8 cellular contexts compared by ENCODE assay signal in the genomic region with DNA sequence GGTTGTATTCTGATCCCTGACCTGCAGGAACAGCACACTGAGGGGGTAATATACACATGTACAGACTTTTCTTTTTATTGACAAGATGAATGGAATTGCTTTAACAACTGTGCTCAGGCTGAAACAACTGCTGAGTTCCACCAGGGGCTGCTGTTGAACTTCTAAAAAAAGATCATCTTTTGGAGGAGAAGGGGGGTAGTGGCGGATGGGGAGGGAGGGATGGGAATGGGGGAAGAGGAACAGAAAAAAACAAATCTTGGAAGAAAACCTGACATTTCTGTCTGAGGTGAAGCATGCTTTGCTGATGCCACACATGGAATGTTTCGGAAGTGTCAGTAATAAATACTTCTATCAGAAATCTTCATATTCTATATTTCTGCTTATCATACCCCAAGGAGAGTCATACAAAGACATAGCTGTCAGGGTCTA.
DNase-seq lines count a peak whose midpoint lies in the region; ATAC-seq and TF ChIP-seq lines count a peak whose summit lies in the region.

No MANE protein-coding gene starts in this region.

- H3K27me3 ChIP-seq in HCT116 (ENCODE audit: insufficient read depth, low read length) (no peaks in the 10 kb centered on the region), spleen (replicated peaks in 1 of 7) (peaks cover 0 to 28% (median 3%) of the 10 kb centered on the region in 7 donors)

- WGBS in spleen, 5 donors = 49 to 59% (median 57%) methylated on average over 2 of the region's 2 CpGs

- H2AFZ ChIP-seq in HCT116 (ENCODE audit: low read depth, low read length, poor library complexity, severe bottlenecking) (no peak overlapping the region), OCI-LY7 (ENCODE audit: low read length) (no peak overlapping the region)

- intact Hi-C loops in HCT116 (cut with micrococcal nuclease) (loop anchor here (1.0 to 10.0 kb wide), 2 partner anchors 158 to 1536 kb away; no protein-coding TSS in a partner anchor), OCI-LY7 (cut with micrococcal nuclease; ENCODE audit: unreplicated experiment) (no loop called here), spleen (cut with DNase I; ENCODE audit: low total_unique reads) (no loop called here)

- POLR2A ChIA-PET in AG04449 (lab: Yijun Ruan, JAX) (no interaction called here), HCT116 (lab: Charles Lee) (no interaction called here), OCI-LY7 (lab: Charles Lee) (no interaction called here)

- TF ChIP-seq POLR2A in HCT116 (IDR thresholded peaks at IDR 0.05; ENCODE audit: borderline replicate concordance, extremely low read depth, insufficient read depth, insufficient read length) (no peak), spleen (IDR thresholded peaks at IDR 0.05) (no peak)

- H3K79me2 ChIP-seq in HCT116 (ENCODE audit: insufficient read depth, low read length) = no peaks in the 10 kb centered on the region
- no peaks in the 10 kb centered on the region for H3K79me2 ChIP-seq in OCI-LY7 (ENCODE audit: insufficient read depth, low read depth, low read length)

- TF ChIP-seq RAD21 in HCT116 (IDR thresholded peaks at IDR 0.05; ENCODE audit: low read depth) = peak; percentile 76

- TF ChIP-seq CTCF in AG04449 (IDR thresholded peaks at IDR 0.05; ENCODE audit: insufficient read depth, low read length, missing control alignments) (peak; percentile 31), HCT116 (IDR thresholded peaks at IDR 0.05 in 2 of 3, conservative IDR thresholded peaks at IDR 0.05 in 1 of 3; ENCODE audit: borderline replicate concordance in 1 of 3, insufficient read depth in 1 of 3, low read depth in 2 of 3, low read length in 2 of 3) (peak; percentile 47 to 79 (median 69); a peak in 5 of 6 replicates), OCI-LY7 (conservative IDR thresholded peaks at IDR 0.05; ENCODE audit: low read length) (peak; percentile 31), spleen (IDR thresholded peaks at IDR 0.05 in 8 of 11, conservative IDR thresholded peaks at IDR 0.05 in 3 of 11) (no peak)

- H3K27ac ChIP-seq in HCT116 (ENCODE audit: low read depth, low read length) = no peak overlapping the region
- no peak overlapping the region for H3K27ac ChIP-seq in OCI-LY7 (ENCODE audit: low read depth, low read length, poor library complexity, severe bottlenecking)
- H3K27ac ChIP-seq in spleen = no peak overlapping the region

- H3K9ac ChIP-seq in HCT116 (ENCODE audit: low read length) = no peak overlapping the region

- ATAC-seq in HCT116 = peak; percentile 85
- ATAC-seq in HG03439 (IDR thresholded peaks at IDR 0.05; ENCODE audit: unreplicated experiment) = no peak
- ATAC-seq in HG02610 (IDR thresholded peaks at IDR 0.05; ENCODE audit: unreplicated experiment) = no peak

- no peaks in the 10 kb centered on the region for H4K20me1 ChIP-seq in HCT116 (ENCODE audit: insufficient read depth)
- no peaks in the 10 kb centered on the region for H4K20me1 ChIP-seq in OCI-LY7 (ENCODE audit: insufficient read depth, low read length)

- H3K4me3 ChIP-seq in AG04449 (ENCODE audit: low read depth, low read length) (no peak overlapping the region), HCT116 (replicated peaks in 1 of 2; ENCODE audit: low read depth in 1 of 2, low read length in 2 of 2) (no peak overlapping the region), OCI-LY7 (ENCODE audit: low read depth, low read length, poor library complexity, severe bottlenecking) (no peak overlapping the region), spleen (no peak overlapping the region)

- no peaks in the 10 kb centered on the region for H3K36me3 ChIP-seq in HCT116 (ENCODE audit: control insufficient read depth in 1 of 2, insufficient read depth in 2 of 2, low read length in 2 of 2)
- H3K36me3 ChIP-seq in OCI-LY7 (ENCODE audit: insufficient read depth, low read length) = no peaks in the 10 kb centered on the region
- H3K36me3 ChIP-seq in spleen = no peaks in the 10 kb centered on the region

- no peak overlapping the region for H3K4me2 ChIP-seq in HCT116 (ENCODE audit: low read length)
- no peak overlapping the region for H3K4me2 ChIP-seq in OCI-LY7 (ENCODE audit: low read length)

- RAD21 ChIA-PET in HCT116 (lab: Charles Lee; ENCODE audit: low non-redundant PET in 1 of 2, low total read pairs in 2 of 2, uncharacterized antibody in 2 of 2, unreplicated experiment in 2 of 2) = no interaction called here

- H3K4me1 ChIP-seq in HCT116 (ENCODE audit: control insufficient read depth in 1 of 2, insufficient read depth in 2 of 2, low read length in 2 of 2) (peaks cover 0 to 4% of the 10 kb centered on the region in 2 experiments; a peak in 1 of 4 replicates), OCI-LY7 (ENCODE audit: insufficient read depth, low read length, poor library complexity, severe bottlenecking) (no peaks in the 10 kb centered on the region), spleen (no peaks in the 10 kb centered on the region)

- BruUV-seq in HCT116 (replicated peaks; lab: Mats Ljungman, UMichigan) (no TSS peak), OCI-LY7 (replicated peaks; lab: Mats Ljungman, UMichigan) (no TSS peak)

- DNase-seq in AG04449 (ENCODE audit: low read depth, low spot score) (no peak), HCT116 (ENCODE audit: low read depth, low spot score) (peak; percentile 42), OCI-LY7 (ENCODE audit: low spot score) (peak; percentile 4), fibroblast of gingiva (ENCODE audit: low read depth) (peak; percentile 10), pons (ENCODE audit: low spot score) (peak; percentile 74), spleen (no peak)

- H3K9me3 ChIP-seq in HCT116 (ENCODE audit: control insufficient read depth in 1 of 2, insufficient read depth in 1 of 2, low read depth in 1 of 2, low read length in 2 of 2) = no peaks in the 10 kb centered on the region
- H3K9me3 ChIP-seq in OCI-LY7 (ENCODE audit: low read length) = no peaks in the 10 kb centered on the region
- H3K9me3 ChIP-seq in spleen = no peaks in the 10 kb centered on the region

- H3K9me2 ChIP-seq in HCT116 (ENCODE audit: insufficient read depth) = no peaks in the 10 kb centered on the region
- no peaks in the 10 kb centered on the region for H3K9me2 ChIP-seq in OCI-LY7 (ENCODE audit: insufficient read depth, low read length)

- CTCF ChIA-PET in AG04449 (lab: Yijun Ruan, JAX) = no interaction called here
- CTCF ChIA-PET in HCT116 (lab: Charles Lee) = no interaction called here
- CTCF ChIA-PET in OCI-LY7 (lab: Charles Lee; ENCODE audit: unreplicated experiment) = no interaction called here

TF ChIP-seq in HCT116, 20 proteins besides CTCF, POLR2A, EP300 and RAD21:
- TF ChIP-seq EGR1 (IDR thresholded peaks at IDR 0.05; ENCODE audit: low read depth) (no peak), EZH2phosphoT487 (IDR thresholded peaks at IDR 0.05; ENCODE audit: borderline replicate concordance) (no peak), ELF1 (IDR thresholded peaks at IDR 0.05; ENCODE audit: borderline replicate concordance, low read depth) (no peak), SIN3A (IDR thresholded peaks at IDR 0.05; ENCODE audit: low read depth) (no peak)
- TF ChIP-seq, protein P1, sequence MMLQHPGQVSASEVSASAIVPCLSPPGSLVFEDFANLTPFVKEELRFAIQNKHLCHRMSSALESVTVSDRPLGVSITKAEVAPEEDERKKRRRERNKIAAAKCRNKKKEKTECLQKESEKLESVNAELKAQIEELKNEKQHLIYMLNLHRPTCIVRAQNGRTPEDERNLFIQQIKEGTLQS (IDR thresholded peaks at IDR 0.05) = no peak

Comparison
In these comparisons a context has a peak if more than half of its experiments do, and no peak if none do; other contexts are left out.
1. DNase-seq: peak in HCT116 (single experiment), OCI-LY7 (single experiment), fibroblast of gingiva (single experiment) and pons (single experiment); none in AG04449 (single experiment) and spleen (single experiment).
2. CTCF ChIP-seq: peak in AG04449 (single experiment), HCT116 (3 of 3) and OCI-LY7 (single experiment); none in spleen (0 of 11).